Comparison of ENCODE assay signal across 8 cellular contexts in genomic region chr12:31524791-31525495, GRCh38.
A peak's percentile ranks its signal among the peaks of the same experiment; 100 is the strongest.
DNase-seq lines count a peak whose midpoint lies in the region; ATAC-seq, FAIRE-seq and TF ChIP-seq lines count a peak whose summit lies in the region.

No MANE protein-coding gene starts in this region.

- no peaks in the 10 kb centered on the region for H3K79me2 ChIP-seq in keratinocyte (ENCODE audit: control insufficient read depth, insufficient read depth, low read length)

- no peaks in the 10 kb centered on the region for H4K20me1 ChIP-seq in keratinocyte (ENCODE audit: control insufficient read depth, extremely low read depth, insufficient read depth, low read length)

- H3K9me1 ChIP-seq in keratinocyte (ENCODE audit: control insufficient read depth, extremely low read depth, insufficient read depth, low read length): no peaks in the 10 kb centered on the region

- intact Hi-C loops in Right ventricle myocardium superior (cut with DNase I): no loop called here

- H3K9me3 ChIP-seq in keratinocyte (ENCODE audit: control insufficient read depth, low read depth, low read length): no peaks in the 10 kb centered on the region

- DNase-seq in LHCN-M2 (ENCODE audit: low read depth) (peak; percentile 86), keratinocyte (ENCODE audit: low read depth, low spot score) (peak; percentile 36), NCI-H146 (lab: John Stamatoyannopoulos, UW) (no peak), NCI-H2171 treated with DMSO at 0.1 percent for 48 hours (lab: John Stamatoyannopoulos, UW) (no peak), hippocampal formation (lab: John Stamatoyannopoulos, UW) (no peak), Right ventricle myocardium superior (no peak)

- no peak for TF ChIP-seq CTCF in keratinocyte (optimal IDR thresholded peaks at IDR 0.05 in 1 of 3, IDR thresholded peaks at IDR 0.05 in 1 of 3, conservative IDR thresholded peaks at IDR 0.05 in 1 of 3; ENCODE audit: extremely low read depth in 1 of 3, insufficient read depth in 2 of 3, low read length in 3 of 3)

- peak overlapping the region; percentile 3 for H3K9ac ChIP-seq in keratinocyte (ENCODE audit: control insufficient read depth, extremely low read depth, insufficient read depth, low read length)

- peak overlapping the region; percentile 78 for H3K27ac ChIP-seq in keratinocyte (ENCODE audit: control insufficient read depth, insufficient read depth, low read length)

- H3K4me3 ChIP-seq in keratinocyte (ENCODE audit: control insufficient read depth in 2 of 3, extremely low read depth in 1 of 3, insufficient read depth in 2 of 3, low read depth in 1 of 3, low read length in 3 of 3): no peak overlapping the region

- peak; percentile 43 for FAIRE-seq in keratinocyte (lab: Jason Lieb, UNC)

- peaks cover 22% of the 10 kb centered on the region for H3K4me1 ChIP-seq in keratinocyte (ENCODE audit: control insufficient read depth, extremely low read depth, insufficient read depth, low read length)

- H3K27me3 ChIP-seq in keratinocyte (ENCODE audit: control insufficient read depth, extremely low read depth, insufficient read depth, low read length): no peaks in the 10 kb centered on the region

- dilution Hi-C loops in keratinocyte (cut with MboI; ENCODE audit: extremely low pct_ligation_motif_present, low sequenced_read_pairs): no loop called here

- no peaks in the 10 kb centered on the region for H3K36me3 ChIP-seq in keratinocyte (ENCODE audit: control insufficient read depth in 2 of 2, extremely low read depth in 1 of 2, insufficient read depth in 2 of 2, low read length in 2 of 2)

- peak; percentile 93 for ATAC-seq in GM18519 (IDR thresholded peaks at IDR 0.05; ENCODE audit: low FRiP score, unreplicated experiment)
- peak; percentile 80 for ATAC-seq in HG02571 (IDR thresholded peaks at IDR 0.05; ENCODE audit: unreplicated experiment)
- ATAC-seq in Right ventricle myocardium superior (ENCODE audit: poor library complexity): no peak

- peak overlapping the region; percentile 25 for H3K4me2 ChIP-seq in keratinocyte (ENCODE audit: control insufficient read depth, extremely low read depth, insufficient read depth, low read depth, low read length)

- H2AFZ ChIP-seq in keratinocyte (ENCODE audit: control insufficient read depth, low read length): no peak overlapping the region

Comparison
In these comparisons a context has a peak if more than half of its experiments do, and no peak if none do; other contexts are left out.
1. DNase-seq: peak in LHCN-M2 (single experiment) and keratinocyte (single experiment); none in NCI-H146 (single experiment), NCI-H2171 treated with DMSO at 0.1 percent for 48 hours (single experiment), hippocampal formation (0 of 2) and Right ventricle myocardium superior (single experiment).